Comparison of ENCODE assay signal across 11 cellular contexts in the genomic region with DNA sequence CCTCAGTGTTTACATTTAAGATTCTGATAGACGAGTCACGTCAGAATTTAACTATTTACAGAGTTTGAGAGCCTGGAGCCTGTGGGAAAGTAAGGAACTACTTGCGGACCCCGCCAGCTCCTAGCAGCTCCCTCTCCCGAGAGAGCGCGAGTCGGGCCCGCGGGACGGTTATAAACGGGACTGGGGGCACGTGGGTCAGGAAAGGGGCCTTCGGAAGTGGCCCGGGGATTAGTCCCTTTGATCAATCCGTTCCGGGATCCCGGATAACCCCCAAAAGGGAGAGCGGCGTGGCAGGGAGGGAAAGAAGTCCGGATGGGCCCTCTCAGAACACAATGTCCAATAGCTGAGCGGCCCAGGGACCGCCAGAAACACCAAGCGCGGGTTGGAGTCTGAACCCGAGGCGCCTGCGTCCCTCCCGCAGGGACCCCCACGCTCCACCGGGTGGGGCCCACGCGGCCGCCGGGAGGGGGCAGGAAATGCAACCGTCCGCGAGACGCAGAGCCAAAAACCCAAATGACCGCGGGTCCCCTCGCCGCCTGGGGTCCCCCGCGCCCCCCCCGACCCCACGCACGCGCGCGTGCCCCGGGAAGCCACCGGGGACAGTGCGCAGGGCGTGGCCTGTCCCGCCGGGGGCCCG. TPM values are rescaled to one million over a fixed set of nuclear protein-coding genes. Genes with fewer than 3 reads are reported as not detected.
A peak's percentile ranks its signal among the peaks of the same experiment; 100 is the strongest.
DNase-seq lines count a peak whose midpoint lies in the region; ATAC-seq, FAIRE-seq and TF ChIP-seq lines count a peak whose summit lies in the region.
"Had no signal": no experiment of that assay in that cellular context is flagged by ENCODE, and none has a peak within 500 bp of the region (broad histone marks: within the 10 kb centered on the region; RNA-seq: fewer than 3 reads in every experiment).

No MANE protein-coding gene starts in this region.

- no peak for FAIRE-seq in pancreas (lab: Jason Lieb, UNC)

- no peak for ATAC-seq in pancreas

- DNase-seq in NCI-H748 (lab: John Stamatoyannopoulos, UW; ENCODE audit: unreplicated experiment) (peak; percentile 71), NCI-H748 treated with DMSO at 0.1 percent for 48 hours (lab: John Stamatoyannopoulos, UW) (no peak), RKO (ENCODE audit: low spot score) (peak; percentile 41), hepatocyte (ENCODE audit: low spot score) (no peak), NCI-H2029 (lab: John Stamatoyannopoulos, UW) (no peak), putamen (ENCODE audit: low spot score) (no peak), pancreas (no peak)

- H3K9me3 ChIP-seq in hepatocyte (ENCODE audit: low read depth) (no peaks in the 10 kb centered on the region), pancreas (no peaks in the 10 kb centered on the region)

- H4K20me1 ChIP-seq in hepatocyte (ENCODE audit: insufficient read depth, poor library complexity, severe bottlenecking) = no peaks in the 10 kb centered on the region

- 5% methylated on average over 35 of the region's 58 CpGs for WGBS in hepatocyte (ENCODE audit: low lambda C conversion rate, missing lambda C conversion rate)
- WGBS in pancreas, 2 donors = 15 to 18% methylated on average over 42 to 58 of the region's 58 CpGs

- H3K79me2 ChIP-seq in hepatocyte = no peaks in the 10 kb centered on the region
- H3K79me2 ChIP-seq: parathyroid adenoma had no signal

- peak overlapping the region; percentile 84 for H3K4me2 ChIP-seq in hepatocyte

- no peaks in the 10 kb centered on the region for H3K36me3 ChIP-seq in hepatocyte (replicated peaks; ENCODE audit: insufficient read depth, low read depth)
- no peaks in the 10 kb centered on the region for H3K36me3 ChIP-seq in pancreas

- no peak overlapping the region for H3K27ac ChIP-seq in hepatocyte
- no peak overlapping the region for H3K27ac ChIP-seq in skin epidermis
- no peak overlapping the region for H3K27ac ChIP-seq in pancreas
- H3K27ac ChIP-seq: parathyroid adenoma had no signal

- peaks cover 21% of the 10 kb centered on the region for H3K4me1 ChIP-seq in hepatocyte (ENCODE audit: insufficient read depth)
- peaks cover 0 to 11% (median 7%) of the 10 kb centered on the region in 3 donors for H3K4me1 ChIP-seq in pancreas
- H3K4me1 ChIP-seq: parathyroid adenoma had no signal

- H3K9me2 ChIP-seq in hepatocyte (replicated peaks; ENCODE audit: insufficient read depth) = no peaks in the 10 kb centered on the region

- H3K27me3 ChIP-seq in hepatocyte = peaks cover 88% of the 10 kb centered on the region
- H3K27me3 ChIP-seq in pancreas = peaks cover 15 to 73% (median 35%) of the 10 kb centered on the region in 4 donors

- H2AFZ ChIP-seq in hepatocyte = peak overlapping the region; percentile 71
- H2AFZ ChIP-seq: parathyroid adenoma had no signal

- intact Hi-C loops in pancreas (cut with DNase I) = no loop called here

- no peak overlapping the region for H3K4me3 ChIP-seq in hepatocyte
- peak overlapping the region in 4 of 7 experiments; percentile 0 to 27 (median 14) for H3K4me3 ChIP-seq in skin epidermis
- H3K4me3 ChIP-seq in pancreas = peak overlapping the region in 2 of 4 donors; percentile 17 to 39

- TF ChIP-seq CTCF in hepatocyte (IDR thresholded peaks at IDR 0.05; ENCODE audit: poor library complexity) = no peak
- no peak for TF ChIP-seq CTCF in pancreas (IDR thresholded peaks at IDR 0.05)

RNA-seq across cellular contexts. Expression of gene ZIC5, which starts 3.6 kb away (rescaled TPM):
- total RNA-seq in hepatocyte = 0.04 and 0.13 TPM in 2 replicates
- polyA plus RNA-seq in hepatocyte = 0.16 TPM in 1 of 2 replicates, not detected in the other
- total RNA-seq in pancreas = under 1 TPM in 1 of 6 donors, not detected in 5; 0.06 TPM
- polyA plus RNA-seq in pancreas = not detected
- polyA plus RNA-seq: AG04450 had no signal

RNA-seq across cellular contexts. Expression of gene ZIC2, which starts 13.6 kb away (rescaled TPM):
- 0.10 and 0.68 TPM in 2 replicates for total RNA-seq in hepatocyte
- 0.15 and 0.21 TPM in 2 replicates for polyA plus RNA-seq in hepatocyte
- total RNA-seq in pancreas = under 1 TPM in 1 of 6 donors, not detected in 5; 0.47 TPM
- polyA plus RNA-seq in pancreas = not detected
- total RNA-seq: subcutaneous adipose tissue had no signal
- polyA plus RNA-seq: AG04450 had no signal

Comparison
In these comparisons a context has a peak if more than half of its experiments do, and no peak if none do; other contexts are left out.
1. DNase-seq: peak in NCI-H748 (single experiment) and RKO (single experiment); none in NCI-H748 treated with DMSO at 0.1 percent for 48 hours (single experiment), hepatocyte (single experiment), NCI-H2029 (single experiment), putamen (single experiment) and pancreas (0 of 6).